In the genomic region with DNA sequence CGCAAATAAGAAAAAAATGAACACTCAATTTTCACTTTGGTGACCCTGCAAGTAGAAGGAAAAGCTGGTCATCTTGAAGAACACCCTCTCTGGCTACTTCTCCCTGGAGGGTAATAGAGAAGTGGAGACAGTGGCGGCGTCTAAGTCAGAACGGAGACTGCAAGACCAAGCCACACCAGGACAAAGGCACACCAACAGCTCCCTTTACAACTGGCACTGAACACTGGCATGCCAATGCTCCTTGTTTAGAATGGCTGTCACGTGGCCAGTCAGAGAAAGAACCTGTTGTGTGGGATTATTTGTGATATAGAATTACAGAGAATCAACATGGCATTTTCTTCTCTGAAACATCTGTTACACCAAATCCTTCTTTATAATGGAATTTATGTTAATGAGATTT, we compare ENCODE assay signal across 13 cellular contexts.
A peak's percentile ranks its signal among the peaks of the same experiment; 100 is the strongest.
DNase-seq lines count a peak whose midpoint lies in the region; ATAC-seq and TF ChIP-seq lines count a peak whose summit lies in the region.
"Had no signal": no experiment of that assay in that cellular context is flagged by ENCODE, and none has a peak within 500 bp of the region (broad histone marks: within the 10 kb centered on the region; RNA-seq: fewer than 3 reads in every experiment).

No MANE protein-coding gene starts in this region.

- no peaks in the 10 kb centered on the region for H3K4me1 Mint-ChIP-seq in Caco-2 (ENCODE audit: low read depth, unreplicated experiment)
- H3K4me1 Mint-ChIP-seq: CD14-positive monocyte had no signal

- DNase-seq in Caco-2 (no peak), NCI-H524 treated with DMSO at 0.1 percent for 48 hours (lab: John Stamatoyannopoulos, UW) (peak; percentile 49), left ventricle myocardium inferior (no peak), pons (ENCODE audit: low spot score) (peak; percentile 94), RPMI8226 (no peak), cerebellar cortex (ENCODE audit: low spot score) (no peak)
- DNase-seq in stimulated activated CD4-positive, alpha-beta T cell treated with anti-CD3 and anti-CD28 coated beads, Interleukin-2, amount 100 ng/mL, for 24 hours = no peak
- DNase-seq: activated CD8-positive, alpha-beta T cell treated with anti-CD3 and anti-CD28 coated beads for 36 hours; MV-4-11 had no signal

- TSS peak; percentile 19 for BruUV-seq in Caco-2 (replicated peaks; lab: Mats Ljungman, UMichigan)

- no peak overlapping the region for H3K4me3 ChIP-seq in Caco-2 (ENCODE audit: low read depth, low read length)
- no peak overlapping the region for H3K4me3 ChIP-seq in left ventricle myocardium inferior
- H3K4me3 ChIP-seq: tibial nerve had no signal

- CTCF ChIA-PET in Caco-2 (lab: Charles Lee) = no interaction called here

- TF ChIP-seq CTCF in Caco-2 (IDR thresholded peaks at IDR 0.05; ENCODE audit: insufficient read depth in 1 of 2, low read depth in 1 of 2, low read length in 1 of 2, severe bottlenecking in 1 of 2, unreplicated experiment in 1 of 2) = no peak
- TF ChIP-seq CTCF in left ventricle myocardium inferior (IDR thresholded peaks at IDR 0.05; ENCODE audit: borderline replicate concordance) = no peak

- H3K9me3 Mint-ChIP-seq in Caco-2 (ENCODE audit: unreplicated experiment) = no peaks in the 10 kb centered on the region
- H3K9me3 Mint-ChIP-seq: activated CD8-positive, alpha-beta T cell treated with anti-CD3 and anti-CD28 coated beads for 36 hours; CD14-positive monocyte had no signal

- POLR2A ChIA-PET in Caco-2 (lab: Charles Lee) = no interaction called here

- ATAC-seq in HG03159 (IDR thresholded peaks at IDR 0.05; ENCODE audit: unreplicated experiment) = no peak
- ATAC-seq: activated CD8-positive, alpha-beta T cell treated with anti-CD3 and anti-CD28 coated beads for 36 hours had no signal

- H3K27me3 ChIP-seq in Caco-2 (replicated peaks; ENCODE audit: control insufficient read depth, insufficient read depth, low read length) (no peaks in the 10 kb centered on the region), left ventricle myocardium inferior (ENCODE audit: low read depth) (no peaks in the 10 kb centered on the region)
- H3K27me3 ChIP-seq: tibial nerve had no signal

- H3K27ac Mint-ChIP-seq in Caco-2 (ENCODE audit: unreplicated experiment) = no peak overlapping the region
- H3K27ac Mint-ChIP-seq: activated CD8-positive, alpha-beta T cell treated with anti-CD3 and anti-CD28 coated beads for 36 hours; progenitor cell of endocrine pancreas had no signal

- intact Hi-C loops in Caco-2 (cut with micrococcal nuclease; ENCODE audit: unreplicated experiment) (no loop called here), left ventricle myocardium inferior (cut with micrococcal nuclease) (no loop called here)

- H3K9me3 ChIP-seq in Caco-2 (no peaks in the 10 kb centered on the region), left ventricle myocardium inferior (replicated peaks) (no peaks in the 10 kb centered on the region)
- H3K9me3 ChIP-seq: tibial nerve had no signal

- H3K4me1 ChIP-seq in Caco-2 (no peaks in the 10 kb centered on the region), left ventricle myocardium inferior (peaks cover 27% of the 10 kb centered on the region)

- H3K36me3 ChIP-seq in Caco-2 (ENCODE audit: control insufficient read depth, insufficient read depth, low read length) (peaks cover 2% of the 10 kb centered on the region; the same call in 1 of the 2 replicates), left ventricle myocardium inferior (peaks cover 55% of the 10 kb centered on the region)

- peak overlapping the region; percentile 62 for H3K27ac ChIP-seq in left ventricle myocardium inferior (replicated peaks)

- H3K27me3 Mint-ChIP-seq in Caco-2 (ENCODE audit: insufficient read depth, unreplicated experiment) = no peaks in the 10 kb centered on the region
- H3K27me3 Mint-ChIP-seq: activated CD8-positive, alpha-beta T cell treated with anti-CD3 and anti-CD28 coated beads for 36 hours; progenitor cell of endocrine pancreas had no signal

- peaks cover 33% of the 10 kb centered on the region for H3K36me3 Mint-ChIP-seq in Caco-2 (ENCODE audit: insufficient read depth, unreplicated experiment)

- H3K4me3 Mint-ChIP-seq in Caco-2 (ENCODE audit: unreplicated experiment) = no peak overlapping the region
- H3K4me3 Mint-ChIP-seq: activated CD8-positive, alpha-beta T cell treated with anti-CD3 and anti-CD28 coated beads for 36 hours; CD14-positive monocyte had no signal

Comparison
In these comparisons a context has a peak if more than half of its experiments do, and no peak if none do; other contexts are left out.
1. DNase-seq: peak in NCI-H524 treated with DMSO at 0.1 percent for 48 hours (single experiment) and pons (single experiment); none in Caco-2 (0 of 2), left ventricle myocardium inferior (single experiment), RPMI8226 (single experiment), stimulated activated CD4-positive, alpha-beta T cell treated with anti-CD3 and anti-CD28 coated beads, Interleukin-2, amount 100 ng/mL, for 24 hours (0 of 2) and cerebellar cortex (single experiment).